ENCODE assay signal across 8 cellular contexts in genomic region chr13:42270857-42271215, GRCh38. TPM values are rescaled to one million over a fixed set of nuclear protein-coding genes. Genes with fewer than 3 reads are reported as not detected.
DNase-seq lines count a peak whose midpoint lies in the region; ATAC-seq and TF ChIP-seq lines count a peak whose summit lies in the region.

No MANE protein-coding gene starts in this region.

- H3K9me3 Mint-ChIP-seq in stimulated activated naive CD8-positive, alpha-beta T cell treated with anti-CD3 and anti-CD28 coated beads, Interleukin-15, Interleukin-2, amounts not matched to agents 100 ng/mL and 50 ng/mL, for 24 hours, result peaks cover 10% of the 10 kb centered on the region
- peaks cover 0 to 11% (median 6%) of the 10 kb centered on the region in 5 experiments for H3K9me3 Mint-ChIP-seq in brain
- peaks cover 13% of the 10 kb centered on the region for H3K9me3 Mint-ChIP-seq in mesothelial cell of epicardium

- DNase-seq in stimulated activated naive CD8-positive, alpha-beta T cell treated with anti-CD3 and anti-CD28 coated beads, Interleukin-15, Interleukin-2, amounts not matched to agents 100 U/mL and 50 U/mL, for 24 hours, result no peak
- DNase-seq in mesothelial cell of epicardium (ENCODE audit: low spot score in 2 of 2, unreplicated experiment in 2 of 2), result no peak
- DNase-seq in NCI-H1105 (lab: John Stamatoyannopoulos, UW), result no peak
- DNase-seq in NCI-H526 treated with DMSO at 0.1 percent for 48 hours (lab: John Stamatoyannopoulos, UW), result no peak

- ATAC-seq in stimulated activated naive CD8-positive, alpha-beta T cell treated with anti-CD3 and anti-CD28 coated beads, Interleukin-15, Interleukin-2, amounts not matched to agents 100 U/mL and 50 U/mL, for 24 hours, result no peak
- no peak for ATAC-seq in GM21515 (IDR thresholded peaks at IDR 0.05; ENCODE audit: unreplicated experiment)
- ATAC-seq in GM21717 (IDR thresholded peaks at IDR 0.05; ENCODE audit: unreplicated experiment), result no peak

- peaks cover 37% of the 10 kb centered on the region for H3K36me3 Mint-ChIP-seq in stimulated activated naive CD8-positive, alpha-beta T cell treated with anti-CD3 and anti-CD28 coated beads, Interleukin-15, Interleukin-2, amounts not matched to agents 100 ng/mL and 50 ng/mL, for 24 hours (ENCODE audit: low read depth)
- H3K36me3 Mint-ChIP-seq in brain (peaks cover 12% of the 10 kb centered on the region), mesothelial cell of epicardium (no peaks in the 10 kb centered on the region)

- peaks cover 51% of the 10 kb centered on the region for H3K4me1 Mint-ChIP-seq in stimulated activated naive CD8-positive, alpha-beta T cell treated with anti-CD3 and anti-CD28 coated beads, Interleukin-15, Interleukin-2, amounts not matched to agents 100 ng/mL and 50 ng/mL, for 24 hours (ENCODE audit: low read depth)
- H3K4me1 Mint-ChIP-seq in brain (peaks cover 55% of the 10 kb centered on the region), mesothelial cell of epicardium (peaks cover 43% of the 10 kb centered on the region)

- H3K27me3 Mint-ChIP-seq in stimulated activated naive CD8-positive, alpha-beta T cell treated with anti-CD3 and anti-CD28 coated beads, Interleukin-15, Interleukin-2, amounts not matched to agents 100 ng/mL and 50 ng/mL, for 24 hours, result no peaks in the 10 kb centered on the region
- H3K27me3 Mint-ChIP-seq in brain (peaks cover 6% of the 10 kb centered on the region), mesothelial cell of epicardium (ENCODE audit: low read depth) (no peaks in the 10 kb centered on the region)

- TF ChIP-seq CTCF in brain (conservative IDR thresholded peaks at IDR 0.05) (no peak), mesothelial cell of epicardium (IDR thresholded peaks at IDR 0.05; ENCODE audit: unreplicated experiment) (no peak)

- peak overlapping the region; percentile 99 for H3K4me3 Mint-ChIP-seq in stimulated activated naive CD8-positive, alpha-beta T cell treated with anti-CD3 and anti-CD28 coated beads, Interleukin-15, Interleukin-2, amounts not matched to agents 100 ng/mL and 50 ng/mL, for 24 hours
- H3K4me3 Mint-ChIP-seq in brain, result peak overlapping the region; percentile 92 to 100 (median 99)
- peak overlapping the region; percentile 96 for H3K4me3 Mint-ChIP-seq in mesothelial cell of epicardium

- H3K27ac Mint-ChIP-seq in stimulated activated naive CD8-positive, alpha-beta T cell treated with anti-CD3 and anti-CD28 coated beads, Interleukin-15, Interleukin-2, amounts not matched to agents 100 ng/mL and 50 ng/mL, for 24 hours, result peak overlapping the region; percentile 98
- H3K27ac Mint-ChIP-seq in brain (peak overlapping the region; percentile 97 to 100 (median 99)), mesothelial cell of epicardium (no peak overlapping the region)

RNA-seq across cellular contexts. Expression of gene AKAP11, which starts 1.1 kb away (rescaled TPM):
- polyA plus RNA-seq in brain (ENCODE audit: insufficient read depth, low read depth, low replicate concordance), result 6.9 TPM
- total RNA-seq in mesothelial cell of epicardium, result 33.9 to 35.1 TPM (median 34.9 TPM) in 3 replicates
